Comparison of ENCODE assay signal across 28 cellular contexts in genomic region chr5:178455480-178455835, GRCh38.
"Had no signal": no experiment of that assay in that cellular context is flagged by ENCODE, and none has a peak within 500 bp of the region (broad histone marks: within the 10 kb centered on the region; RNA-seq: fewer than 3 reads in every experiment).

No MANE protein-coding gene starts in this region.

- DNase-seq: activated CD4-positive, alpha-beta T cell treated with anti-CD3 and anti-CD28 coated beads for 1 hour; activated CD8-positive, alpha-beta T cell treated with anti-CD3 and anti-CD28 coated beads, Interleukin-2, amount 10 ng/mL, durations not matched to agents 7 days and 5 days; activated effector memory CD4-positive, alpha-beta T cell treated with Interleukin-2 at 50 U/mL for 16 hours; activated naive CD4-positive, alpha-beta T cell treated with Interleukin-2 at 50 U/mL for 16 hours; anterior cingulate cortex; cerebellar nuclear complex; cortex of kidney; foreskin keratinocyte; heart right ventricle; kidney glomerular epithelial cell; left lung; naive B cell; nephron progenitor cell; psoas muscle; stimulated activated CD4-positive, alpha-beta T cell treated with anti-CD3 and anti-CD28 coated beads, Interleukin-15, amount 100 ng/mL, for 24 hours; stimulated activated CD4-positive, alpha-beta T cell treated with anti-CD3 and anti-CD28 coated beads, Interleukin-2, amount 100 ng/mL, for 24 hours; stimulated activated naive CD4-positive, alpha-beta T cell; T-helper 2 cell had no signal

- H3K4me1 Mint-ChIP-seq: naive B cell had no signal

- H3K4me1 ChIP-seq: foreskin keratinocyte, parathyroid adenoma, psoas muscle, suprapubic skin, tibial nerve, vagina had no signal

- H3K27ac Mint-ChIP-seq: activated CD8-positive, alpha-beta T cell treated with anti-CD3 and anti-CD28 coated beads, Interleukin-2, amount 10 ng/mL, durations not matched to agents 7 days and 5 days; activated naive CD8-positive, alpha-beta T cell; mesothelial cell of epicardium; naive B cell; nephron progenitor cell; WTC11 had no signal

- H3K36me3 Mint-ChIP-seq: activated naive CD8-positive, alpha-beta T cell; mesothelial cell of epicardium; naive B cell; WTC11 had no signal

- H3K4me2 ChIP-seq: smooth muscle cell had no signal

- H3K9me3 ChIP-seq: esophagus muscularis mucosa, heart right ventricle, left lung, psoas muscle, suprapubic skin, tibial nerve, vagina had no signal

- ATAC-seq: activated CD8-positive, alpha-beta T cell treated with anti-CD3 and anti-CD28 coated beads, Interleukin-2, amount 10 ng/mL, durations not matched to agents 7 days and 5 days; foreskin keratinocyte; left lung; psoas muscle had no signal

- H3K9ac ChIP-seq: parathyroid adenoma had no signal

- H3K27me3 Mint-ChIP-seq: activated naive CD8-positive, alpha-beta T cell had no signal

- H3K27me3 ChIP-seq: esophagus muscularis mucosa, foreskin keratinocyte, suprapubic skin, tibial nerve, vagina had no signal

- H3K9me3 Mint-ChIP-seq: mesothelial cell of epicardium, naive B cell, nephron progenitor cell, WTC11 had no signal

- H3K36me3 ChIP-seq: esophagus muscularis mucosa, heart right ventricle, left lung, suprapubic skin, tibial nerve, vagina had no signal

- H3K4me3 ChIP-seq: esophagus muscularis mucosa, heart right ventricle, left lung, lung, psoas muscle, smooth muscle cell, suprapubic skin, tibial nerve, vagina had no signal

- H3K4me3 Mint-ChIP-seq: activated CD8-positive, alpha-beta T cell treated with anti-CD3 and anti-CD28 coated beads, Interleukin-2, amount 10 ng/mL, durations not matched to agents 7 days and 5 days; activated naive CD8-positive, alpha-beta T cell; mesothelial cell of epicardium; naive B cell; nephron progenitor cell; WTC11 had no signal

- H3K79me2 ChIP-seq: parathyroid adenoma had no signal

- H3K27ac ChIP-seq: esophagus muscularis mucosa, foreskin keratinocyte, heart right ventricle, left lung, parathyroid adenoma, psoas muscle, suprapubic skin, tibial nerve, vagina had no signal
